Comparison of ENCODE assay signal across 23 cellular contexts in the genomic region with DNA sequence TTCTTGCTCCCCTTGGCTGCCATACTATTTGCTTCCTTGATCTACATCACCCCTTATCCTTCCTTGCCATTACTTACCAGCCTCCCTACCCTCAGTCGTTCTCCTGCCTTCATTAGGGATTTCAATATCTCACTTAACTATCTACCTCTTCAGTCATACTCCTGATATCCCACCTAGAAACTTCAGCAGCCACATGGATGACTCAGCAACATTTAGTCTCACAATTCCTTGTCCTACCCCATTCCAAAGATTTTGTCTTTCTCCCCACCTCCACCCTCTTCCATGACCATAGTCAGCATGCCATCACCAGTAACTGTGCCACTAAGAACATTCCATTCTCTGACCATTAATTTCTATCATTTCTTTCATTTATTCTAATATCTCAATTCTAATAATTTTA. TPM values are rescaled to one million over a fixed set of nuclear protein-coding genes. Genes with fewer than 3 reads are reported as not detected.
DNase-seq lines count a peak whose midpoint lies in the region; ATAC-seq, FAIRE-seq and TF ChIP-seq lines count a peak whose summit lies in the region.
"Had no signal": no experiment of that assay in that cellular context is flagged by ENCODE, and none has a peak within 500 bp of the region (broad histone marks: within the 10 kb centered on the region; RNA-seq: fewer than 3 reads in every experiment).

No MANE protein-coding gene starts in this region.

- H2AK5ac ChIP-seq in H9 (ENCODE audit: insufficient read length, low read length): no peak overlapping the region
- H2AK5ac ChIP-seq in mesenchymal stem cell (ENCODE audit: low read length, severe bottlenecking): peak overlapping the region; percentile 23

- H3K9ac ChIP-seq in H9 (ENCODE audit: extremely low read depth, insufficient read length, low read length) (no peak overlapping the region), K562 (ENCODE audit: insufficient read depth in 1 of 2, low read depth in 2 of 2, low read length in 2 of 2) (no peak overlapping the region), mesenchymal stem cell (ENCODE audit: low read length) (no peak overlapping the region)
- H3K9ac ChIP-seq: GM23248, KMS-11 had no signal

- no peak overlapping the region for H4K5ac ChIP-seq in H9 (ENCODE audit: insufficient read length, low read depth, low read length)

- intact Hi-C loops in K562 (cut with micrococcal nuclease): no loop called here
- intact Hi-C loops in Calu3 (cut with micrococcal nuclease; ENCODE audit: unreplicated experiment): no loop called here

- FAIRE-seq in A549 (lab: Jason Lieb, UNC) (no peak), K562 (lab: Jason Lieb, UNC) (no peak)
- FAIRE-seq: H54, HTR-8/SVneo had no signal

- H3K18ac ChIP-seq in H9 (ENCODE audit: insufficient read length, low read depth, low read length) (no peak overlapping the region), mesenchymal stem cell (ENCODE audit: low read depth in 1 of 2, low read length in 2 of 2) (no peak overlapping the region)

- H2BK15ac ChIP-seq in H9 (ENCODE audit: low read depth, low read length): no peak overlapping the region
- H2BK15ac ChIP-seq in mesenchymal stem cell (ENCODE audit: low read depth, poor library complexity, severe bottlenecking): no peak overlapping the region

- H3K4me1 Mint-ChIP-seq in H9: peaks cover 0 to 3% of the 10 kb centered on the region in 2 experiments; a peak in 1 of 4 replicates
- peaks cover 18% of the 10 kb centered on the region for H3K4me1 Mint-ChIP-seq in Calu3 (ENCODE audit: low read depth, unreplicated experiment)

- H2AFZ ChIP-seq in H9 (ENCODE audit: low read length) (no peak overlapping the region), K562 (ENCODE audit: low read depth, low read length) (no peak overlapping the region), mesenchymal stem cell (ENCODE audit: low read depth, low read length) (no peak overlapping the region)
- H2AFZ ChIP-seq: GM23248 had no signal

- H3K4me1 ChIP-seq in A549: peaks cover 65% of the 10 kb centered on the region
- H3K4me1 ChIP-seq in H9 (ENCODE audit: insufficient read depth, low read length): no peaks in the 10 kb centered on the region
- no peaks in the 10 kb centered on the region for H3K4me1 ChIP-seq in K562 (replicated peaks in 1 of 2; ENCODE audit: control insufficient read depth in 2 of 2, insufficient read depth in 2 of 2, low read length in 2 of 2)
- peaks cover 6% of the 10 kb centered on the region for H3K4me1 ChIP-seq in mesenchymal stem cell (ENCODE audit: control insufficient read depth, insufficient read depth, low read depth, low read length)
- H3K4me1 ChIP-seq: BE2C had no signal

- BruUV-seq in K562 (replicated peaks; lab: Mats Ljungman, UMichigan) (no TSS peak), Calu3 (replicated peaks; lab: Mats Ljungman, UMichigan) (no TSS peak)

- no peaks in the 10 kb centered on the region for H3K23me2 ChIP-seq in H9 (ENCODE audit: insufficient read length, low read depth, low read length, poor library complexity, severe bottlenecking)

- no peak overlapping the region for H3K4me3 Mint-ChIP-seq in H9
- H3K4me3 Mint-ChIP-seq in Calu3 (ENCODE audit: low read depth, unreplicated experiment): no peak overlapping the region
- H3K4me3 Mint-ChIP-seq: CD4-positive, alpha-beta T cell; HFFc6 had no signal

- no peaks in the 10 kb centered on the region for H3K27me3 Mint-ChIP-seq in H9 (ENCODE audit: low read depth)
- no peaks in the 10 kb centered on the region for H3K27me3 Mint-ChIP-seq in Calu3 (ENCODE audit: unreplicated experiment)

- H4K91ac ChIP-seq in H9 (ENCODE audit: insufficient read length, low read depth, low read length) (no peak overlapping the region), mesenchymal stem cell (ENCODE audit: low read length) (no peak overlapping the region)

- no peak overlapping the region for H3K4ac ChIP-seq in H9 (ENCODE audit: low read depth, low read length)
- no peak overlapping the region for H3K4ac ChIP-seq in mesenchymal stem cell (ENCODE audit: low read depth in 1 of 2, low read length in 2 of 2)

- H3K4me2 ChIP-seq in A549 (peak overlapping the region; percentile 3; the same call in 2 of the 3 replicates), H9 (ENCODE audit: insufficient read depth, insufficient read length, low read length) (no peak overlapping the region), K562 (ENCODE audit: insufficient read depth, low read length) (no peak overlapping the region), mesenchymal stem cell (ENCODE audit: low read length, poor library complexity, severe bottlenecking) (no peak overlapping the region)
- H3K4me2 ChIP-seq: KMS-11 had no signal

- H2BK5ac ChIP-seq in H9 (ENCODE audit: insufficient read length, low read length): no peak overlapping the region
- H2BK5ac ChIP-seq in mesenchymal stem cell (ENCODE audit: low read depth, low read length, poor library complexity, severe bottlenecking): no peak overlapping the region

- TF ChIP-seq RAD21 in A549 (conservative IDR thresholded peaks at IDR 0.05 in 1 of 2, IDR thresholded peaks at IDR 0.05 in 1 of 2) (no peak), K562 (CRISPR knock-in tag; conservative IDR thresholded peaks at IDR 0.05 in 1 of 2, IDR thresholded peaks at IDR 0.05 in 1 of 2) (no peak)

- H3K4me3 ChIP-seq in A549 (no peak overlapping the region), K562 (no peak overlapping the region), mesenchymal stem cell (ENCODE audit: insufficient read depth in 1 of 2, low read depth in 1 of 2, low read length in 2 of 2) (no peak overlapping the region)
- H3K4me3 ChIP-seq: GM23248 had no signal

- H3K27ac ChIP-seq in A549 (peak overlapping the region; percentile 64 to 80), H9 (ENCODE audit: insufficient read length, low read depth, low read length) (no peak overlapping the region), K562 (ENCODE audit: extremely low read depth, low read depth, low read length) (no peak overlapping the region), mesenchymal stem cell (ENCODE audit: low read length, poor library complexity, severe bottlenecking) (no peak overlapping the region)
- H3K27ac ChIP-seq: C4-2B, GM23248, KMS-11 had no signal

- no peak overlapping the region for H3K27ac Mint-ChIP-seq in H9
- no peak overlapping the region for H3K27ac Mint-ChIP-seq in Calu3 (ENCODE audit: unreplicated experiment)
- H3K27ac Mint-ChIP-seq: CD4-positive, alpha-beta T cell; HFFc6 had no signal

- H3K79me1 ChIP-seq in H9 (ENCODE audit: insufficient read depth, low read depth, low read length, poor library complexity, severe bottlenecking): no peaks in the 10 kb centered on the region
- no peaks in the 10 kb centered on the region for H3K79me1 ChIP-seq in mesenchymal stem cell (replicated peaks; ENCODE audit: low read length, poor library complexity, severe bottlenecking)

- H3K36me3 ChIP-seq in K562 (ENCODE audit: control insufficient read depth, insufficient read depth, low read length) (no peaks in the 10 kb centered on the region), mesenchymal stem cell (ENCODE audit: control insufficient read depth in 1 of 2, insufficient read depth in 2 of 2, low read depth in 1 of 2, low read length in 2 of 2) (no peaks in the 10 kb centered on the region)
- H3K36me3 ChIP-seq: BE2C had no signal

- TF ChIP-seq CTCF in A549 (IDR thresholded peaks at IDR 0.05) (no peak), H9 (conservative IDR thresholded peaks at IDR 0.05) (no peak), K562 (IDR thresholded peaks at IDR 0.05 in 2 of 3, conservative IDR thresholded peaks at IDR 0.05 in 1 of 3; ENCODE audit: insufficient read depth in 2 of 3, low read depth in 1 of 3, low read length in 3 of 3) (no peak), Calu3 (IDR thresholded peaks at IDR 0.05; ENCODE audit: unreplicated experiment) (no peak)

- WGBS in A549 (ENCODE audit: missing lambda C conversion rate): 82% methylated on average over 1 of the region's 1 CpG
- WGBS in H9 (ENCODE audit: extremely low coverage, insufficient read length, low lambda C conversion rate): no CpG with 5 or more reads among the region's 1 CpG
- 0% methylated on average over 1 of the region's 1 CpG for WGBS in K562 (ENCODE audit: insufficient coverage, low coverage, missing lambda C conversion rate)
- WGBS in mesenchymal stem cell: 67% methylated on average over 1 of the region's 1 CpG

- DNase-seq in A549 (ENCODE audit: low read depth in 1 of 2, low spot score in 1 of 2) (no peak), H9 (no peak), K562 (ENCODE audit: extremely low read depth in 1 of 4, low spot score in 3 of 4) (no peak), mesenchymal stem cell (no peak), dermis blood vessel endothelial cell (no peak), Calu3 (no peak)
- DNase-seq: ACHN; BE2C; Caco-2; CD4-positive, alpha-beta T cell; DMS153; DMS79; GF-D8; GM23248; HFFc6 had no signal

- H3K23ac ChIP-seq in H9 (ENCODE audit: insufficient read length, low read depth, low read length) (no peak overlapping the region), mesenchymal stem cell (ENCODE audit: low read length in 2 of 2) (no peak overlapping the region)

- no peaks in the 10 kb centered on the region for H3K9me3 ChIP-seq in A549
- H3K9me3 ChIP-seq in H9 (ENCODE audit: control insufficient read depth, low read depth, low read length): no peaks in the 10 kb centered on the region
- H3K9me3 ChIP-seq in K562 (replicated peaks; ENCODE audit: control insufficient read depth, insufficient read depth, low read depth, low read length): no peaks in the 10 kb centered on the region
- H3K9me3 ChIP-seq in mesenchymal stem cell (ENCODE audit: control insufficient read depth, low read length): no peaks in the 10 kb centered on the region
- H3K9me3 ChIP-seq: BE2C, Caco-2 had no signal

- no peak overlapping the region for H2BK12ac ChIP-seq in H9 (ENCODE audit: insufficient read length, low read depth, low read length)
- no peak overlapping the region for H2BK12ac ChIP-seq in mesenchymal stem cell (ENCODE audit: low read length in 2 of 2)

- no peak overlapping the region for H3K14ac ChIP-seq in H9 (ENCODE audit: insufficient read depth, low read length)
- H3K14ac ChIP-seq in mesenchymal stem cell (ENCODE audit: low read length in 2 of 2): no peak overlapping the region

- H4K20me1 ChIP-seq in H9 (ENCODE audit: control insufficient read depth, insufficient read depth, insufficient read length) (no peaks in the 10 kb centered on the region), K562 (replicated peaks; ENCODE audit: control insufficient read depth, insufficient read depth, low read length) (no peaks in the 10 kb centered on the region)

- no peak overlapping the region for H3T11ph ChIP-seq in H9 (ENCODE audit: low read length)

- H3K27me3 ChIP-seq in H9 (ENCODE audit: insufficient read depth, low read length) (no peaks in the 10 kb centered on the region), K562 (ENCODE audit: control insufficient read depth in 2 of 2, insufficient read depth in 2 of 2, low read length in 2 of 2) (peaks cover 0 to 9% of the 10 kb centered on the region in 2 experiments; a peak in 1 of 5 replicates), mesenchymal stem cell (ENCODE audit: control insufficient read depth in 1 of 2, insufficient read depth in 1 of 2, low read length in 2 of 2) (no peaks in the 10 kb centered on the region)

- H4K8ac ChIP-seq in H9 (replicated peaks; ENCODE audit: insufficient read length, low read depth, low read length) (no peak overlapping the region), mesenchymal stem cell (ENCODE audit: low read length) (no peak overlapping the region)

- peak overlapping the region; percentile 7 for H2BK20ac ChIP-seq in H9 (ENCODE audit: low read depth, low read length, poor library complexity, severe bottlenecking)

- TF ChIP-seq POLR2A in A549 (IDR thresholded peaks at IDR 0.05; ENCODE audit: low read length): no peak
- no peak for TF ChIP-seq POLR2A in K562 (conservative IDR thresholded peaks at IDR 0.05)

- no peaks in the 10 kb centered on the region for H3K9me1 ChIP-seq in K562 (ENCODE audit: control insufficient read depth, insufficient read depth, low read length)

- CTCF ChIA-PET in A549 (lab: Yijun Ruan, JAX): no interaction called here
- CTCF ChIA-PET in K562 (lab: Yijun Ruan, JAX; ENCODE audit: low intra/inter-chr PET ratio): no interaction called here
- CTCF ChIA-PET in Calu3 (lab: Charles Lee): no interaction called here

- H2BK120ac ChIP-seq in H9 (ENCODE audit: low read depth, low read length, poor library complexity, severe bottlenecking) (no peak overlapping the region), mesenchymal stem cell (ENCODE audit: low read depth, low read length) (no peak overlapping the region)

- H3K56ac ChIP-seq in H9 (ENCODE audit: insufficient read length, low read depth, low read length): no peak overlapping the region

- TF ChIP-seq EP300 in A549 (IDR thresholded peaks at IDR 0.05) (no peak), K562 (IDR thresholded peaks at IDR 0.05; ENCODE audit: low read length) (no peak)

- in situ Hi-C loops in K562 (cut with MboI): no loop called here

- no peak for ATAC-seq in A549
- ATAC-seq in K562: no peak
- ATAC-seq in GM18858 (IDR thresholded peaks at IDR 0.05; ENCODE audit: unreplicated experiment): no peak
- ATAC-seq: HCT116 had no signal

- H3K9me3 Mint-ChIP-seq in H9 (no peaks in the 10 kb centered on the region), Calu3 (ENCODE audit: low read depth, unreplicated experiment) (no peaks in the 10 kb centered on the region)
- H3K9me3 Mint-ChIP-seq: CD4-positive, alpha-beta T cell; HFFc6 had no signal

- POLR2A ChIA-PET in A549 (lab: Yijun Ruan, JAX) (no interaction called here), K562 (lab: Yijun Ruan, JAX) (no interaction called here)

- H3K36me3 Mint-ChIP-seq in H9 (ENCODE audit: insufficient read depth in 1 of 3, low read depth in 3 of 3): no peaks in the 10 kb centered on the region
- H3K36me3 Mint-ChIP-seq in Calu3 (ENCODE audit: insufficient read depth, unreplicated experiment): no peaks in the 10 kb centered on the region

- H3K79me2 ChIP-seq in H9 (ENCODE audit: insufficient read depth, low read length): no peaks in the 10 kb centered on the region
- H3K79me2 ChIP-seq in K562 (ENCODE audit: control insufficient read depth, insufficient read depth, low read length): no peaks in the 10 kb centered on the region

RNA-seq across cellular contexts. Expression of gene UPK1B, which starts 18.4 kb away (rescaled TPM):
- 36.7 and 53.5 TPM in 2 replicates for polyA plus RNA-seq in A549 (2011; rRNA removed)
- 23.0 and 26.7 TPM in 2 replicates for polyA plus RNA-seq in A549 (2012; cell fraction: cytosol; rRNA removed)
- 13.4 and 23.4 TPM in 2 replicates for polyA plus RNA-seq in A549 (2012; cell fraction: nucleus; rRNA removed)
- polyA plus RNA-seq in A549 (2017; fragmentation: RNase III; extraction: RNeasy Plus Mini Kit Qiagen cat#74134 plus additional on column Dnase treatment): 7.0 to 7.1 TPM (median 7.1 TPM) in 3 replicates
- 26.4 and 35.0 TPM in 2 replicates for polyA minus RNA-seq in A549 (2011; rRNA and poly(A)+ RNA removed)
- 0.33 and 1.0 TPM in 2 replicates for total RNA-seq in H9 (2021)
- total RNA-seq in K562 (2011; cell fraction: chromatin; rRNA removed; ENCODE audit: low replicate concordance): 0.19 TPM in 1 of 2 replicates, not detected in the other
- 0.17 TPM in 1 of 2 replicates, not detected in the other for total RNA-seq in K562 (2011; cell fraction: nucleolus; rRNA removed)
- total RNA-seq in K562 (2011; cell fraction: nucleoplasm; rRNA removed): not detected in 2 replicates
- 0.20 and 0.41 TPM in 2 replicates for total RNA-seq in K562 (2014; rRNA removed)
- 0.22 and 0.32 TPM in 2 replicates for total RNA-seq in K562 (2014; rRNA removed; fragmentation: Illumina TruSeq; extraction: Trizol)
- 0.23 and 0.58 TPM in 2 replicates for total RNA-seq in K562 (2015; rRNA removed; fragmentation: Illumina TruSeq; extraction: Trizol)
- total RNA-seq in K562 (2021): 0.20 and 0.35 TPM in 2 replicates
- polyA plus RNA-seq in K562 (2011; rRNA removed): 0.05 and 1.2 TPM in 2 replicates
- 0.13 and 0.48 TPM in 2 replicates for polyA plus RNA-seq in K562 (2011; cell fraction: cytosol; rRNA removed)
- polyA plus RNA-seq in K562 (2011; cell fraction: nucleus; rRNA removed): 0.44 TPM in 1 of 2 replicates, not detected in the other
- 0.38 TPM in 1 of 2 replicates, not detected in the other for polyA plus RNA-seq in K562 (2012)
- 0.27 and 0.53 TPM in 2 replicates for polyA plus RNA-seq in K562 (2014; fragmentation: Illumina TruSeq; extraction: Trizol)
- under 1 TPM; 0.51 to 0.96 TPM for polyA plus RNA-seq in K562 (2014; fragmentation: Nextera tagmentation; extraction: Ambion mirVana)
- polyA plus RNA-seq in K562 (2014; rRNA removed): 0.05 and 0.64 TPM in 2 replicates
- polyA minus RNA-seq in K562 (2011; rRNA and poly(A)+ RNA removed): 0.12 and 0.81 TPM in 2 replicates
- not detected in 2 replicates for polyA minus RNA-seq in K562 (2011; cell fraction: cytosol; rRNA and poly(A)+ RNA removed)
- polyA minus RNA-seq in K562 (2011; cell fraction: nucleus; rRNA and poly(A)+ RNA removed): 0.40 TPM in 1 of 2 replicates, not detected in the other
- polyA plus RNA-seq in mesenchymal stem cell (2013, experiment 1 of 2): not detected
- polyA plus RNA-seq in mesenchymal stem cell (2013, experiment 2 of 2): not detected
- 0.09 TPM in 1 of 2 replicates, not detected in the other for total RNA-seq in dermis blood vessel endothelial cell
- 26.9 and 32.8 TPM in 2 replicates for total RNA-seq in Calu3 (2022)
- total RNA-seq: A172; CD4-positive, alpha-beta T cell; Daoy; GM23248 had no signal
- polyA plus RNA-seq: GM23248 had no signal

RNA-seq across cellular contexts. Expression of gene TEX55, which starts 45.8 kb away (rescaled TPM):
- polyA plus RNA-seq in A549 (2011; rRNA removed) (0.08 TPM in 1 of 2 replicates, not detected in the other), A549 (2017; fragmentation: RNase III; extraction: RNeasy Plus Mini Kit Qiagen cat#74134 plus additional on column Dnase treatment) (not detected in 3 replicates), K562 (2011; rRNA removed) (not detected in 2 replicates), K562 (2014; fragmentation: Illumina TruSeq; extraction: Trizol) (not detected in 2 replicates), K562 (2014; fragmentation: Nextera tagmentation; extraction: Ambion mirVana) (not detected), K562 (2014; rRNA removed) (not detected in 2 replicates)
- polyA plus RNA-seq in A549 (2012; cell fraction: cytosol; rRNA removed): 0.01 TPM in 1 of 2 replicates, not detected in the other
- polyA plus RNA-seq in A549 (2012; cell fraction: nucleus; rRNA removed): not detected in 2 replicates
- 0.39 TPM in 1 of 2 replicates, not detected in the other for polyA minus RNA-seq in A549 (2011; rRNA and poly(A)+ RNA removed)
- total RNA-seq in H9 (2021) (not detected in 2 replicates), K562 (2014; rRNA removed) (not detected in 2 replicates), K562 (2014; rRNA removed; fragmentation: Illumina TruSeq; extraction: Trizol) (not detected in 2 replicates), K562 (2015; rRNA removed; fragmentation: Illumina TruSeq; extraction: Trizol) (not detected in 2 replicates), K562 (2021) (not detected in 2 replicates), dermis blood vessel endothelial cell (not detected in 2 replicates), Calu3 (2022) (not detected in 2 replicates)
- not detected in 2 replicates for total RNA-seq in K562 (2011; cell fraction: chromatin; rRNA removed; ENCODE audit: low replicate concordance)
- not detected in 2 replicates for total RNA-seq in K562 (2011; cell fraction: nucleolus; rRNA removed)
- not detected in 2 replicates for total RNA-seq in K562 (2011; cell fraction: nucleoplasm; rRNA removed)
- not detected in 2 replicates for polyA plus RNA-seq in K562 (2011; cell fraction: cytosol; rRNA removed)
- not detected in 2 replicates for polyA plus RNA-seq in K562 (2011; cell fraction: nucleus; rRNA removed)
- polyA plus RNA-seq in K562 (2012): not detected in 2 replicates
- not detected in 2 replicates for polyA minus RNA-seq in K562 (2011; rRNA and poly(A)+ RNA removed)
- polyA minus RNA-seq in K562 (2011; cell fraction: cytosol; rRNA and poly(A)+ RNA removed): not detected in 2 replicates
- polyA minus RNA-seq in K562 (2011; cell fraction: nucleus; rRNA and poly(A)+ RNA removed): not detected in 2 replicates
- polyA plus RNA-seq in mesenchymal stem cell (2013, experiment 1 of 2): not detected
- polyA plus RNA-seq in mesenchymal stem cell (2013, experiment 2 of 2): not detected
- total RNA-seq: A172; Caco-2; CD4-positive, alpha-beta T cell; Daoy; GM23248; HFFc6 had no signal
- polyA plus RNA-seq: GM23248 had no signal

RNA-seq across cellular contexts. Expression of gene B4GALT4, which starts 48.9 kb away (rescaled TPM):
- 134 and 193 TPM in 2 replicates for polyA plus RNA-seq in A549 (2011; rRNA removed)
- 79.4 and 85.4 TPM in 2 replicates for polyA plus RNA-seq in A549 (2012; cell fraction: cytosol; rRNA removed)
- polyA plus RNA-seq in A549 (2012; cell fraction: nucleus; rRNA removed): 41.2 and 64.4 TPM in 2 replicates
- 95.1 to 101 TPM (median 98.6 TPM) in 3 replicates for polyA plus RNA-seq in A549 (2017; fragmentation: RNase III; extraction: RNeasy Plus Mini Kit Qiagen cat#74134 plus additional on column Dnase treatment)
- 107 and 108 TPM in 2 replicates for polyA minus RNA-seq in A549 (2011; rRNA and poly(A)+ RNA removed)
- total RNA-seq in H9 (2021): 43.3 and 46.5 TPM in 2 replicates
- total RNA-seq in K562 (2011; cell fraction: chromatin; rRNA removed; ENCODE audit: low replicate concordance): 10.1 and 22.7 TPM in 2 replicates
- total RNA-seq in K562 (2011; cell fraction: nucleolus; rRNA removed): 9.2 and 9.8 TPM in 2 replicates
- total RNA-seq in K562 (2011; cell fraction: nucleoplasm; rRNA removed): 15.0 and 23.0 TPM in 2 replicates
- 8.2 and 14.0 TPM in 2 replicates for total RNA-seq in K562 (2014; rRNA removed)
- total RNA-seq in K562 (2014; rRNA removed; fragmentation: Illumina TruSeq; extraction: Trizol): 13.0 and 14.2 TPM in 2 replicates
- 11.2 and 12.8 TPM in 2 replicates for total RNA-seq in K562 (2015; rRNA removed; fragmentation: Illumina TruSeq; extraction: Trizol)
- 10.2 and 13.1 TPM in 2 replicates for total RNA-seq in K562 (2021)
- 10.9 and 12.2 TPM in 2 replicates for polyA plus RNA-seq in K562 (2011; rRNA removed)
- polyA plus RNA-seq in K562 (2011; cell fraction: cytosol; rRNA removed): 2.1 and 6.4 TPM in 2 replicates
- polyA plus RNA-seq in K562 (2011; cell fraction: nucleus; rRNA removed): 6.1 and 9.6 TPM in 2 replicates
- polyA plus RNA-seq in K562 (2012): 8.4 and 8.7 TPM in 2 replicates
- 8.8 and 10.1 TPM in 2 replicates for polyA plus RNA-seq in K562 (2014; fragmentation: Illumina TruSeq; extraction: Trizol)
- 10 to 100 TPM; 14.9 to 17.8 TPM for polyA plus RNA-seq in K562 (2014; fragmentation: Nextera tagmentation; extraction: Ambion mirVana)
- polyA plus RNA-seq in K562 (2014; rRNA removed): 11.7 and 12.5 TPM in 2 replicates
- 12.7 and 14.2 TPM in 2 replicates for polyA minus RNA-seq in K562 (2011; rRNA and poly(A)+ RNA removed)
- polyA minus RNA-seq in K562 (2011; cell fraction: cytosol; rRNA and poly(A)+ RNA removed): 5.4 and 10.1 TPM in 2 replicates
- 6.3 and 11.2 TPM in 2 replicates for polyA minus RNA-seq in K562 (2011; cell fraction: nucleus; rRNA and poly(A)+ RNA removed)
- polyA plus RNA-seq in mesenchymal stem cell (2013, experiment 1 of 2): 27.2 TPM
- 27.4 TPM for polyA plus RNA-seq in mesenchymal stem cell (2013, experiment 2 of 2)
- 4.2 and 9.0 TPM in 2 replicates for total RNA-seq in dermis blood vessel endothelial cell
- total RNA-seq in Calu3 (2022): 38.7 and 48.1 TPM in 2 replicates

Comparison
In these comparisons a context has a peak if more than half of its experiments do, and no peak if none do; other contexts are left out.
1. H3K27ac ChIP-seq: peak in A549 (2 of 2); none in H9 (single experiment), K562 (single experiment) and mesenchymal stem cell (single experiment).
2. RNA of gene UPK1B, which starts 18.4 kb away (total RNA-seq): 26.9 to 32.8 TPM in Calu3; 0.33 to 1.0 TPM in H9, 0.17 to 0.58 TPM in K562 and 0.09 TPM in dermis blood vessel endothelial cell; every median in the first group is over 10 times any median in the second.
3. Of the 35 proteins assayed by ChIP-seq in both K562 and A549: peak only in K562: none; only in A549: MAFK; in both: none; in neither: 34.